In genomic region chr12:56622535-56622934, GRCh38 we compare ENCODE assay signal across 21 cellular contexts. TPM values are rescaled to one million over a fixed set of nuclear protein-coding genes. Genes with fewer than 3 reads are reported as not detected.
DNase-seq lines count a peak whose midpoint lies in the region; ATAC-seq and TF ChIP-seq lines count a peak whose summit lies in the region.
"Had no signal": no experiment of that assay in that cellular context is flagged by ENCODE, and none has a peak within 500 bp of the region (broad histone marks: within the 10 kb centered on the region; RNA-seq: fewer than 3 reads in every experiment).

No MANE protein-coding gene starts in this region.

- H3K9me3 Mint-ChIP-seq in activated CD4-positive, alpha-beta T cell treated with anti-CD3 and anti-CD28 coated beads, Interleukin-2, amount 10 ng/mL, durations not matched to agents 24 days and 14 days, result no peaks in the 10 kb centered on the region
- no peaks in the 10 kb centered on the region for H3K9me3 Mint-ChIP-seq in CD8-positive, alpha-beta T cell
- H3K9me3 Mint-ChIP-seq in activated naive CD8-positive, alpha-beta T cell (ENCODE audit: low read depth), result no peaks in the 10 kb centered on the region
- H3K9me3 Mint-ChIP-seq: T-cell had no signal

- H3K9me3 ChIP-seq in CD8-positive, alpha-beta T cell (ENCODE audit: low read length), result no peaks in the 10 kb centered on the region
- H3K9me3 ChIP-seq: ascending aorta, Caco-2, SJCRH30 had no signal

- H3K4me3 ChIP-seq in CD8-positive, alpha-beta T cell (ENCODE audit: low read depth, low read length), result no peak overlapping the region
- H3K4me3 ChIP-seq: ascending aorta, dorsolateral prefrontal cortex, SJCRH30 had no signal

- H3K27me3 Mint-ChIP-seq in activated CD4-positive, alpha-beta T cell treated with anti-CD3 and anti-CD28 coated beads, Interleukin-2, amount 10 ng/mL, durations not matched to agents 24 days and 14 days, result no peaks in the 10 kb centered on the region
- no peaks in the 10 kb centered on the region for H3K27me3 Mint-ChIP-seq in CD8-positive, alpha-beta T cell (ENCODE audit: low read depth)
- no peaks in the 10 kb centered on the region for H3K27me3 Mint-ChIP-seq in activated naive CD8-positive, alpha-beta T cell
- H3K27me3 Mint-ChIP-seq: activated CD8-positive, alpha-beta memory T cell treated with anti-CD3 and anti-CD28 coated beads, Interleukin-2, amount 10 ng/mL, durations not matched to agents 7 days and 5 days; T-cell had no signal

- H3K36me3 ChIP-seq in CD8-positive, alpha-beta T cell (ENCODE audit: insufficient read depth, low read length), result peaks cover 6% of the 10 kb centered on the region

- no peak for ATAC-seq in CD8-positive, alpha-beta T cell
- peak; percentile 86 for ATAC-seq in left colon
- ATAC-seq: activated CD8-positive, alpha-beta memory T cell treated with anti-CD3 and anti-CD28 coated beads, Interleukin-2, amount 10 ng/mL, durations not matched to agents 7 days and 5 days; T-cell had no signal

- H3K36me3 Mint-ChIP-seq in activated CD4-positive, alpha-beta T cell treated with anti-CD3 and anti-CD28 coated beads, Interleukin-2, amount 10 ng/mL, durations not matched to agents 24 days and 14 days (ENCODE audit: low read depth), result peaks cover 47% of the 10 kb centered on the region
- H3K36me3 Mint-ChIP-seq in CD8-positive, alpha-beta T cell, result peaks cover 65% of the 10 kb centered on the region
- H3K36me3 Mint-ChIP-seq in activated naive CD8-positive, alpha-beta T cell, result peaks cover 2% of the 10 kb centered on the region

- no peak overlapping the region for H3K27ac ChIP-seq in CD8-positive, alpha-beta T cell (ENCODE audit: low read depth, low read length)
- H3K27ac ChIP-seq: ascending aorta, dorsolateral prefrontal cortex, KMS-11, SJCRH30 had no signal

- H3K27me3 ChIP-seq in CD8-positive, alpha-beta T cell (ENCODE audit: insufficient read depth, low read length), result no peaks in the 10 kb centered on the region
- H3K27me3 ChIP-seq: ascending aorta, dorsolateral prefrontal cortex, SJCRH30 had no signal

- DNase-seq in activated CD4-positive, alpha-beta T cell treated with anti-CD3 and anti-CD28 coated beads, Interleukin-2, amount 10 ng/mL, durations not matched to agents 24 days and 14 days, result no peak
- DNase-seq in activated CD4-positive, alpha-beta T cell treated with anti-CD3 and anti-CD28 coated beads, Interleukin-2, amount 50 U/mL, for 4 hours, result no peak
- no peak for DNase-seq in CD8-positive, alpha-beta T cell
- DNase-seq in left colon (no peak), NCI-H1048 (lab: John Stamatoyannopoulos, UW) (no peak), NCI-H187 (lab: John Stamatoyannopoulos, UW) (no peak), NCI-H524 treated with DMSO at 0.1 percent for 48 hours (lab: John Stamatoyannopoulos, UW) (no peak)
- DNase-seq: activated CD8-positive, alpha-beta memory T cell treated with anti-CD3 and anti-CD28 coated beads, Interleukin-2, amount 10 ng/mL, durations not matched to agents 7 days and 5 days; activated effector memory CD4-positive, alpha-beta T cell treated with Interleukin-2 at 50 U/mL for 16 hours; Caco-2; DMS79; dorsolateral prefrontal cortex; GF-D8; NCI-H146; NCI-H526; nucleus accumbens; SJCRH30; T-cell had no signal

- CTCF ChIA-PET in CD8-positive, alpha-beta T cell (lab: Charles Lee), result interaction anchor here (0.9 to 3.0 kb wide), 4 partner anchors 11 to 109 kb away, joined by 3 to 17 read pairs (median 8); no protein-coding TSS in a partner anchor

- no peak overlapping the region for H3K4me3 Mint-ChIP-seq in activated CD4-positive, alpha-beta T cell treated with anti-CD3 and anti-CD28 coated beads, Interleukin-2, amount 10 ng/mL, durations not matched to agents 24 days and 14 days
- no peak overlapping the region for H3K4me3 Mint-ChIP-seq in CD8-positive, alpha-beta T cell
- H3K4me3 Mint-ChIP-seq in activated naive CD8-positive, alpha-beta T cell, result peak overlapping the region; percentile 43
- H3K4me3 Mint-ChIP-seq: activated CD8-positive, alpha-beta memory T cell treated with anti-CD3 and anti-CD28 coated beads, Interleukin-2, amount 10 ng/mL, durations not matched to agents 7 days and 5 days; T-cell had no signal

- H3K4me1 ChIP-seq in CD8-positive, alpha-beta T cell (ENCODE audit: insufficient read depth, low read length), result peaks cover 26% of the 10 kb centered on the region
- H3K4me1 ChIP-seq: Caco-2, SJCRH30 had no signal

- intact Hi-C loops in activated CD4-positive, alpha-beta T cell treated with anti-CD3 and anti-CD28 coated beads, Interleukin-2, amount 10 ng/mL, durations not matched to agents 24 days and 14 days (cut with micrococcal nuclease), result no loop called here
- intact Hi-C loops in CD8-positive, alpha-beta T cell (cut with DNase I, micrococcal nuclease), result loop anchor here in 1 of 2 experiments (2.0 kb wide), 1 partner anchor 14 kb away; no protein-coding TSS in a partner anchor
- intact Hi-C loops in left colon (cut with DNase I, micrococcal nuclease), result no loop called here

- H3K27ac Mint-ChIP-seq in activated CD4-positive, alpha-beta T cell treated with anti-CD3 and anti-CD28 coated beads, Interleukin-2, amount 10 ng/mL, durations not matched to agents 24 days and 14 days, result peak overlapping the region; percentile 13
- peak overlapping the region; percentile 71 for H3K27ac Mint-ChIP-seq in CD8-positive, alpha-beta T cell
- peak overlapping the region; percentile 64 for H3K27ac Mint-ChIP-seq in activated naive CD8-positive, alpha-beta T cell
- H3K27ac Mint-ChIP-seq: activated CD8-positive, alpha-beta memory T cell treated with anti-CD3 and anti-CD28 coated beads, Interleukin-2, amount 10 ng/mL, durations not matched to agents 7 days and 5 days; T-cell had no signal

- POLR2A ChIA-PET in CD8-positive, alpha-beta T cell (lab: Charles Lee), result interaction anchor here (1.0 kb wide), 1 partner anchor 10 kb away, joined by 6 read pairs; no protein-coding TSS in a partner anchor

- TF ChIP-seq CTCF in CD8-positive, alpha-beta T cell (IDR thresholded peaks at IDR 0.05), result no peak

- H3K4me1 Mint-ChIP-seq in activated CD4-positive, alpha-beta T cell treated with anti-CD3 and anti-CD28 coated beads, Interleukin-2, amount 10 ng/mL, durations not matched to agents 24 days and 14 days, result peaks cover 39% of the 10 kb centered on the region
- peaks cover 68% of the 10 kb centered on the region for H3K4me1 Mint-ChIP-seq in CD8-positive, alpha-beta T cell (ENCODE audit: low read depth)
- H3K4me1 Mint-ChIP-seq in activated naive CD8-positive, alpha-beta T cell (ENCODE audit: low read depth), result peaks cover 68% of the 10 kb centered on the region

RNA-seq across cellular contexts. Expression of gene BAZ2A, which starts 7.6 kb away (rescaled TPM):
- total RNA-seq in activated CD4-positive, alpha-beta T cell treated with anti-CD3 and anti-CD28 coated beads, Interleukin-2, amount 10 ng/mL, durations not matched to agents 24 days and 14 days, result 117 and 118 TPM in 2 replicates
- 100 to 1,000 TPM; 197 to 198 TPM for total RNA-seq in CD8-positive, alpha-beta T cell
- 100 to 1,000 TPM; 105 to 107 TPM for total RNA-seq in left colon

RNA-seq across cellular contexts. Expression of gene ATP5F1B, which starts 23.2 kb away (rescaled TPM):
- total RNA-seq in activated CD4-positive, alpha-beta T cell treated with anti-CD3 and anti-CD28 coated beads, Interleukin-2, amount 10 ng/mL, durations not matched to agents 24 days and 14 days, result 760 and 771 TPM in 2 replicates
- 100 to 1,000 TPM; 417 to 429 TPM for total RNA-seq in CD8-positive, alpha-beta T cell
- 1,000 to 10,000 TPM; 1,197 to 1,516 TPM for total RNA-seq in left colon

Comparison
In these comparisons a context has a peak if more than half of its experiments do, and no peak if none do; other contexts are left out.
1. H3K27ac Mint-ChIP-seq: peak in every context shown above with its lines; median percentile 71 in CD8-positive, alpha-beta T cell; 64 in activated naive CD8-positive, alpha-beta T cell; 13 in activated CD4-positive, alpha-beta T cell treated with anti-CD3 and anti-CD28 coated beads, Interleukin-2, amount 10 ng/mL, durations not matched to agents 24 days and 14 days.